In the genomic region with DNA sequence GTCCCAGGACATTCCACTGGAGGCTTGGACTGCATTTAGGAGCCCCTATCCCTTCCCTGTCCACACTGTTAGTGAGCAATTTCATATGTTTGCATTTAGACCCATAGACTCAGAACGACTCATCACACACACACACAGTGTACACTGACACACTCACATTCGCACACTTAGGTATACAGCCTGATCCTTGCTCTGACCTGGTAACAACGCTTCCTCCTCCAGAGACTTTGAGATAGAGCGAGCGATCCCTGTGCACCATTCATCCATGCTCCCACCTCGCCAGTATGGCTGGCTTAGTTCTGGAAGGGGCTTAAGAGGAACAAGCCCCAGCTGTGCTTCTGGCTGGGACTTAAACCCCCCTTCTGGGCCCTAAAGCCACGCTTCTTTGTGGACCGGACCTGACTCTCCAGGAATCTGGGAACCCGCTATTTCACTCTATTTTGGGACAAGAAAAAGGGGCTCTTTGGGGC, we compare ENCODE assay signal across 1 cellular context.
TF ChIP-seq lines count a peak whose summit lies in the region.

No MANE protein-coding gene starts in this region.

TF ChIP-seq in GM12878, 131 proteins besides CTCF, POLR2A, EP300 and RAD21:
- TF ChIP-seq BRCA1 (IDR thresholded peaks at IDR 0.05; ENCODE audit: low read depth, low read length) (no peak), ZNF687 (IDR thresholded peaks at IDR 0.05) (no peak), GATAD2B (conservative IDR thresholded peaks at IDR 0.05; ENCODE audit: low read depth) (no peak), SIX5 (IDR thresholded peaks at IDR 0.05; ENCODE audit: low read depth, low read length, severe bottlenecking) (no peak), NFIC (IDR thresholded peaks at IDR 0.05; ENCODE audit: low read depth, low read length) (no peak), LARP7 (IDR thresholded peaks at IDR 0.05) (no peak), NFXL1 (IDR thresholded peaks at IDR 0.05; ENCODE audit: borderline replicate concordance) (no peak), CHD2 (IDR thresholded peaks at IDR 0.05; ENCODE audit: borderline replicate concordance, low read depth, low read length) (no peak), RAD51 (IDR thresholded peaks at IDR 0.05) (no peak), BMI1 (IDR thresholded peaks at IDR 0.05; ENCODE audit: borderline replicate concordance) (no peak), ZNF622 (IDR thresholded peaks at IDR 0.05) (no peak), TCF3 (IDR thresholded peaks at IDR 0.05; ENCODE audit: borderline replicate concordance, insufficient read depth, low read depth, low read length) (no peak), RELA (IDR thresholded peaks at IDR 0.05; ENCODE audit: borderline replicate concordance, partially characterized antibody) (no peak), MEF2A (IDR thresholded peaks at IDR 0.05; ENCODE audit: insufficient read depth, low read depth, low read length) (no peak), ZBTB40 (IDR thresholded peaks at IDR 0.05; ENCODE audit: borderline replicate concordance) (no peak), KAT2A (conservative IDR thresholded peaks at IDR 0.05; ENCODE audit: control insufficient read depth, low read depth, low read length) (no peak)
- TF ChIP-seq, protein P1, sequence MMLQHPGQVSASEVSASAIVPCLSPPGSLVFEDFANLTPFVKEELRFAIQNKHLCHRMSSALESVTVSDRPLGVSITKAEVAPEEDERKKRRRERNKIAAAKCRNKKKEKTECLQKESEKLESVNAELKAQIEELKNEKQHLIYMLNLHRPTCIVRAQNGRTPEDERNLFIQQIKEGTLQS (IDR thresholded peaks at IDR 0.05; ENCODE audit: borderline replicate concordance, extremely low read depth, low read depth, low read length) = no peak
